ENCODE assay signal across 8 cellular contexts in genomic region chr11:1640076-1640946, GRCh38. TPM values are rescaled to one million over a fixed set of nuclear protein-coding genes. Genes with fewer than 3 reads are reported as not detected.
DNase-seq lines count a peak whose midpoint lies in the region; ATAC-seq and TF ChIP-seq lines count a peak whose summit lies in the region.

No MANE protein-coding gene starts in this region.

- no peak overlapping the region for H3K4me3 Mint-ChIP-seq in activated CD4-positive, alpha-beta memory T cell treated with anti-CD3 and anti-CD28 coated beads, Interleukin-2, amount 10 ng/mL, durations not matched to agents 7 days and 5 days

- intact Hi-C loops in head of caudate nucleus (cut with DNase I) (no loop called here), spleen (cut with DNase I; ENCODE audit: low total_unique reads) (no loop called here)

- no peak for TF ChIP-seq POLR2A in spleen (IDR thresholded peaks at IDR 0.05)

- no peak overlapping the region for H3K27ac Mint-ChIP-seq in activated CD4-positive, alpha-beta memory T cell treated with anti-CD3 and anti-CD28 coated beads, Interleukin-2, amount 10 ng/mL, durations not matched to agents 7 days and 5 days

- peak in 10 of 11 experiments; percentile 9 to 85 (median 75) for TF ChIP-seq CTCF in spleen (IDR thresholded peaks at IDR 0.05 in 8 of 11, conservative IDR thresholded peaks at IDR 0.05 in 3 of 11)

- ATAC-seq in HG03139 (IDR thresholded peaks at IDR 0.05; ENCODE audit: unreplicated experiment): no peak

- no peaks in the 10 kb centered on the region for H3K36me3 ChIP-seq in spleen

- no peaks in the 10 kb centered on the region for H3K36me3 Mint-ChIP-seq in activated CD4-positive, alpha-beta memory T cell treated with anti-CD3 and anti-CD28 coated beads, Interleukin-2, amount 10 ng/mL, durations not matched to agents 7 days and 5 days (ENCODE audit: low read depth)

- H3K4me3 ChIP-seq in spleen: no peak overlapping the region

- no peaks in the 10 kb centered on the region for H3K4me1 Mint-ChIP-seq in activated CD4-positive, alpha-beta memory T cell treated with anti-CD3 and anti-CD28 coated beads, Interleukin-2, amount 10 ng/mL, durations not matched to agents 7 days and 5 days

- POLR2A ChIA-PET in activated CD4-positive, alpha-beta memory T cell treated with anti-CD3 and anti-CD28 coated beads, Interleukin-2, amount 10 ng/mL, durations not matched to agents 7 days and 5 days (lab: Charles Lee): no interaction called here

- no peaks in the 10 kb centered on the region for H3K9me3 Mint-ChIP-seq in activated CD4-positive, alpha-beta memory T cell treated with anti-CD3 and anti-CD28 coated beads, Interleukin-2, amount 10 ng/mL, durations not matched to agents 7 days and 5 days

- H3K4me1 ChIP-seq in spleen: peaks cover 0 to 14% (median 0%) of the 10 kb centered on the region in 6 donors

- CTCF ChIA-PET in activated CD4-positive, alpha-beta memory T cell treated with anti-CD3 and anti-CD28 coated beads, Interleukin-2, amount 10 ng/mL, durations not matched to agents 7 days and 5 days (lab: Charles Lee): interaction anchor here (0.5 to 3.4 kb wide), 6 partner anchors 12 to 94 kb away, joined by 3 to 24 read pairs (median 3); no protein-coding TSS in a partner anchor

- H3K27me3 ChIP-seq in spleen (replicated peaks in 1 of 7): peaks cover 0 to 78% (median 22%) of the 10 kb centered on the region in 7 donors

- H3K27me3 Mint-ChIP-seq in activated CD4-positive, alpha-beta memory T cell treated with anti-CD3 and anti-CD28 coated beads, Interleukin-2, amount 10 ng/mL, durations not matched to agents 7 days and 5 days: peaks cover 9% of the 10 kb centered on the region

- H3K27ac ChIP-seq in spleen: no peak overlapping the region

- 58 to 62% (median 59%) methylated on average over 32 of the region's 32 CpGs for WGBS in spleen, 5 donors

- H3K9me3 ChIP-seq in spleen: no peaks in the 10 kb centered on the region

- DNase-seq in SHP77 (lab: John Stamatoyannopoulos, UW) (peak; percentile 15 to 34), SHP77 treated with DMSO at 0.1 percent for 48 hours (lab: John Stamatoyannopoulos, UW) (no peak), M059J (ENCODE audit: low read depth) (peak; percentile 30), head of caudate nucleus (peak in 35 of 42 donors; percentile 12 to 71 (median 49)), spleen (peak; percentile 50), NOMO-1 (lab: John Stamatoyannopoulos, UW; ENCODE audit: unreplicated experiment in 2 of 2) (no peak)
- DNase-seq in activated CD4-positive, alpha-beta memory T cell treated with anti-CD3 and anti-CD28 coated beads, Interleukin-2, amount 10 ng/mL, durations not matched to agents 7 days and 5 days: peak; percentile 24

RNA-seq across cellular contexts. Expression of gene KRTAP5-5, which starts 10.7 kb away (rescaled TPM):
- total RNA-seq in M059J (2014; rRNA removed; shearing (Covaris generic)): not detected in 2 replicates
- total RNA-seq in activated CD4-positive, alpha-beta memory T cell treated with anti-CD3 and anti-CD28 coated beads, Interleukin-2, amount 10 ng/mL, durations not matched to agents 7 days and 5 days: not detected
- not detected for total RNA-seq in spleen
- not detected for polyA plus RNA-seq in spleen

RNA-seq across cellular contexts. Expression of gene KRTAP5-4, which starts 18.4 kb away (rescaled TPM):
- total RNA-seq in M059J (2014; rRNA removed; shearing (Covaris generic)): not detected in 2 replicates
- not detected for total RNA-seq in activated CD4-positive, alpha-beta memory T cell treated with anti-CD3 and anti-CD28 coated beads, Interleukin-2, amount 10 ng/mL, durations not matched to agents 7 days and 5 days
- not detected for total RNA-seq in spleen
- polyA plus RNA-seq in spleen: not detected

RNA-seq across cellular contexts. Expression of gene KRTAP5-3, which starts 32.0 kb away (rescaled TPM):
- not detected in 2 replicates for total RNA-seq in M059J (2014; rRNA removed; shearing (Covaris generic))
- total RNA-seq in activated CD4-positive, alpha-beta memory T cell treated with anti-CD3 and anti-CD28 coated beads, Interleukin-2, amount 10 ng/mL, durations not matched to agents 7 days and 5 days: not detected
- not detected for total RNA-seq in spleen
- not detected for polyA plus RNA-seq in spleen

RNA-seq across cellular contexts. Expression of gene KRTAP5-2, which starts 42.2 kb away (rescaled TPM):
- total RNA-seq in M059J (2014; rRNA removed; shearing (Covaris generic)): not detected in 2 replicates
- not detected for total RNA-seq in activated CD4-positive, alpha-beta memory T cell treated with anti-CD3 and anti-CD28 coated beads, Interleukin-2, amount 10 ng/mL, durations not matched to agents 7 days and 5 days
- not detected for total RNA-seq in spleen
- polyA plus RNA-seq in spleen: not detected

RNA-seq across cellular contexts. Expression of gene KRTAP5-1, which starts 55.2 kb away (rescaled TPM):
- total RNA-seq in M059J (2014; rRNA removed; shearing (Covaris generic)): not detected in 2 replicates
- not detected for total RNA-seq in activated CD4-positive, alpha-beta memory T cell treated with anti-CD3 and anti-CD28 coated beads, Interleukin-2, amount 10 ng/mL, durations not matched to agents 7 days and 5 days
- not detected for total RNA-seq in spleen
- polyA plus RNA-seq in spleen: not detected

Comparison
In these comparisons a context has a peak if more than half of its experiments do, and no peak if none do; other contexts are left out.
1. DNase-seq: peak in SHP77 (2 of 2), M059J (single experiment), activated CD4-positive, alpha-beta memory T cell treated with anti-CD3 and anti-CD28 coated beads, Interleukin-2, amount 10 ng/mL, durations not matched to agents 7 days and 5 days (single experiment), head of caudate nucleus (35 of 42) and spleen (single experiment); none in SHP77 treated with DMSO at 0.1 percent for 48 hours (single experiment) and NOMO-1 (0 of 2).